Comparison of ENCODE assay signal across 24 cellular contexts in genomic region chr13:102298051-102298450, GRCh38.
"Had no signal": no experiment of that assay in that cellular context is flagged by ENCODE, and none has a peak within 500 bp of the region (broad histone marks: within the 10 kb centered on the region; RNA-seq: fewer than 3 reads in every experiment).

No MANE protein-coding gene starts in this region.

- H3K4me1 ChIP-seq: suprapubic skin, testis, thyroid gland, tibial nerve, uterus, vagina had no signal

- H3K4me3 ChIP-seq: stomach, suprapubic skin, testis, thoracic aorta, thyroid gland, tibial artery, tibial nerve, transverse colon, upper lobe of left lung, upper lobe of right lung, uterus, vagina had no signal

- H3K27me3 ChIP-seq: stomach, suprapubic skin, testis, thyroid gland, tibial artery, tibial nerve, transverse colon, upper lobe of left lung, upper lobe of right lung, uterus, vagina had no signal

- H3K9me3 ChIP-seq: stomach, suprapubic skin, testis, thoracic aorta, thyroid gland, tibial artery, tibial nerve, transverse colon, upper lobe of left lung, upper lobe of right lung, uterus, vagina had no signal

- H3K36me3 ChIP-seq: stomach, suprapubic skin, thoracic aorta, thyroid gland, tibial artery, tibial nerve, transverse colon, upper lobe of left lung, upper lobe of right lung, uterus, vagina had no signal

- H3K27ac ChIP-seq: stomach, suprapubic skin, testis, thoracic aorta, thyroid gland, tibial artery, tibial nerve, transverse colon, upper lobe of left lung, upper lobe of right lung, uterus, vagina had no signal

- DNase-seq: stimulated activated CD4-positive, alpha-beta T cell treated with anti-CD3 and anti-CD28 coated beads, Interleukin-2, amount 100 ng/mL, for 48 hours; stimulated activated CD4-positive, alpha-beta T cell treated with anti-CD3 and anti-CD28 coated beads, Interleukin-4, amount 100 ng/mL, for 1 hour; stimulated activated CD4-positive, alpha-beta T cell treated with anti-CD3 and anti-CD28 coated beads, Interleukin-4, amount 100 ng/mL, for 24 hours; stimulated activated CD4-positive, alpha-beta T cell treated with anti-CD3 and anti-CD28 coated beads, Interleukin-4, amount 100 ng/mL, for 4 hours; stimulated activated CD8-positive, alpha-beta memory T cell treated with anti-CD3 and anti-CD28 coated beads, Interleukin-4, amount 100 ng/mL, for 48 hours; stimulated activated naive B cell treated with anti-CD40 and anti-IgM and Interleukin-4, amounts not matched to agents 10 μg/mL and 1 μg/mL and 100 μg/mL, for 72 hours; stimulated activated naive CD4-positive, alpha-beta T cell; stimulated activated naive CD4-positive, alpha-beta T cell treated with Interleukin-2 at 50 U/mL for 16 hours; stimulated activated naive CD8-positive, alpha-beta T cell treated with anti-CD3 and anti-CD28 coated beads, Interleukin-15, amount 100 ng/mL, for 72 hours; stimulated activated naive CD8-positive, alpha-beta T cell treated with anti-CD3 and anti-CD28 coated beads, Interleukin-15, Interleukin-2, amounts not matched to agents 100 U/mL and 50 U/mL, for 24 hours; stomach; substantia nigra; testis; thyroid gland; tibial artery; transverse colon; trophoblast cell; upper lobe of left lung; upper lobe of right lung; uterus had no signal
